10 cellular contexts compared by ENCODE assay signal in the genomic region with DNA sequence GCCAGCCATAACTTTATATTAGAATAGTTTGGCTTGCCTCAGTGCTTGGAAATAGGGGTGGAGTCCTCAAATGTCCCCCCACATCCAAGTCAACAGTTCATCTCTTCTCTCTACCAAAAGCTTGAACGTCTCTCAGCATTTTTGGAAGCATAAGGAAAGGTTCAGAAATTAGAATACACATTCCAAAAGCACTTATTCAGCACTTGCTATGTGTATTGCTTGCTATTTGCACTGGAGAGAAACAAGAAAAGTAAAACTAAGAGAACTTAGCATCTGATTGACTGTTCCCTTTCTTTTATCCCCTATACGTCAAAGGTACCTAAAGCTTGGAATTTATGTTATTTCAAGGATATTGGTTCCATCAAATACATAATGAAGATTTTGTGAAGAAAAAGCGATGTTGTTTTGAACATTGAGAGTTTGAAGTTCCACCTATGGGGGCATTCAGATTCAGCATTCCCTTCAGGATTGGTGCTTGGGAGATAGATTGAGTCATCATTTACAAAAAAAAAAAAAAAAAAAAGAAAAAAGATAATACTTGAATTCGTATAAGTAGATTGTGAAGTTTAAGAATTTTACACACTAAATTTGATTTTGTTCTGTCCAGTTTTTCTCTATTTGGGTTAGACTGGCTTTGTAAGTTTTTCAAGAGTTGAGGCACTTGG. TPM values are rescaled to one million over a fixed set of nuclear protein-coding genes. Genes with fewer than 3 reads are reported as not detected.
A peak's percentile ranks its signal among the peaks of the same experiment; 100 is the strongest.
DNase-seq lines count a peak whose midpoint lies in the region; ATAC-seq, FAIRE-seq and TF ChIP-seq lines count a peak whose summit lies in the region.
"Had no signal": no experiment of that assay in that cellular context is flagged by ENCODE, and none has a peak within 500 bp of the region (broad histone marks: within the 10 kb centered on the region; RNA-seq: fewer than 3 reads in every experiment).

No MANE protein-coding gene starts in this region.

- intact Hi-C loops in activated naive CD4-positive, alpha-beta T cell treated with anti-CD3 and anti-CD28 coated beads for 36 hours (cut with micrococcal nuclease) = loop anchor here (2.0 to 5.0 kb wide), 3 partner anchors 488 to 882 kb away; a partner anchor contains a TSS
- intact Hi-C loops in adrenal gland (cut with DNase I) = no loop called here

- H3K36me3 Mint-ChIP-seq in activated naive CD4-positive, alpha-beta T cell treated with anti-CD3 and anti-CD28 coated beads for 36 hours (ENCODE audit: low read depth) = peaks cover 13% of the 10 kb centered on the region

- TF ChIP-seq CTCF in adrenal gland (IDR thresholded peaks at IDR 0.05) (no peak), tibial nerve (IDR thresholded peaks at IDR 0.05) (no peak), D721Med (IDR thresholded peaks at IDR 0.05; ENCODE audit: insufficient read depth, missing control alignments) (no peak)

- no peaks in the 10 kb centered on the region for H3K27me3 ChIP-seq in adrenal gland
- no peaks in the 10 kb centered on the region for H3K27me3 ChIP-seq in tibial nerve

- H3K36me3 ChIP-seq in adrenal gland (replicated peaks in 1 of 2) (peaks cover 0 to 40% of the 10 kb centered on the region in 2 donors), tibial nerve (peaks cover 0 to 37% (median 8%) of the 10 kb centered on the region in 3 donors)

- H3K27ac ChIP-seq in adrenal gland (peak overlapping the region in 3 of 5 donors; percentile 98), tibial nerve (no peak overlapping the region)

- H3K9me3 ChIP-seq in adrenal gland (replicated peaks in 1 of 3) (no peaks in the 10 kb centered on the region), tibial nerve (no peaks in the 10 kb centered on the region)

- TF ChIP-seq POLR2A in adrenal gland (IDR thresholded peaks at IDR 0.05) (no peak), tibial nerve (IDR thresholded peaks at IDR 0.05) (no peak)

- WGBS in adrenal gland, 4 donors = 43 to 59% (median 47%) methylated on average over 4 of the region's 4 CpGs
- WGBS in tibial nerve, 2 donors = 44 to 66% methylated on average over 4 of the region's 4 CpGs

- no peak for ATAC-seq in HG02870 (IDR thresholded peaks at IDR 0.05; ENCODE audit: unreplicated experiment)

- peak overlapping the region in 2 of 4 donors; percentile 92 to 97 for H3K4me3 ChIP-seq in adrenal gland
- H3K4me3 ChIP-seq in tibial nerve = peak overlapping the region in 3 of 4 donors; percentile 88 to 91 (median 88)

- no peak for DNase-seq in activated naive CD4-positive, alpha-beta T cell treated with anti-CD3 and anti-CD28 coated beads for 36 hours
- DNase-seq in activated naive CD4-positive, alpha-beta T cell (lab: John Stamatoyannopoulos, UW) = no peak
- no peak for DNase-seq in adrenal gland
- DNase-seq in kidney tubule cell (ENCODE audit: low spot score) = peak; percentile 13
- no peak for DNase-seq in tibial nerve (ENCODE audit: low spot score in 2 of 2)
- no peak for DNase-seq in foreskin melanocyte
- DNase-seq in D721Med (ENCODE audit: insufficient read length, low spot score) = no peak
- DNase-seq: central memory CD4-positive, alpha-beta T cell; DMS79 had no signal

- no peaks in the 10 kb centered on the region for H3K27me3 Mint-ChIP-seq in activated naive CD4-positive, alpha-beta T cell treated with anti-CD3 and anti-CD28 coated beads for 36 hours (ENCODE audit: low read depth)

- peak overlapping the region; percentile 96 for H3K4me3 Mint-ChIP-seq in activated naive CD4-positive, alpha-beta T cell treated with anti-CD3 and anti-CD28 coated beads for 36 hours

- no peaks in the 10 kb centered on the region for H3K9me3 Mint-ChIP-seq in activated naive CD4-positive, alpha-beta T cell treated with anti-CD3 and anti-CD28 coated beads for 36 hours

- H3K4me1 ChIP-seq in adrenal gland (replicated peaks in 1 of 2) = peaks cover 5 to 31% of the 10 kb centered on the region in 2 donors
- H3K4me1 ChIP-seq in tibial nerve = peaks cover 0 to 43% (median 13%) of the 10 kb centered on the region in 4 donors

- TF ChIP-seq EP300 in tibial nerve (IDR thresholded peaks at IDR 0.05) = no peak

- H3K4me1 Mint-ChIP-seq in activated naive CD4-positive, alpha-beta T cell treated with anti-CD3 and anti-CD28 coated beads for 36 hours (ENCODE audit: low read depth) = peaks cover 24% of the 10 kb centered on the region

- CTCF ChIA-PET in activated naive CD4-positive, alpha-beta T cell treated with anti-CD3 and anti-CD28 coated beads for 36 hours (lab: Charles Lee) = interaction anchor here (0.9 to 2.1 kb wide), 3 partner anchors 9 to 20 kb away, joined by 4 to 8 read pairs (median 5); no protein-coding TSS in a partner anchor

- H3K27ac Mint-ChIP-seq in activated naive CD4-positive, alpha-beta T cell treated with anti-CD3 and anti-CD28 coated beads for 36 hours = peak overlapping the region; percentile 32

- no peak for FAIRE-seq in D721Med (lab: Jason Lieb, UNC)

RNA-seq across cellular contexts. Expression of a gene that starts 1.3 kb away (rescaled TPM):
- 10 to 100 TPM; 28.3 to 28.6 TPM for total RNA-seq in activated naive CD4-positive, alpha-beta T cell treated with anti-CD3 and anti-CD28 coated beads for 36 hours
- total RNA-seq in adrenal gland (10 to 100 TPM; 22.3 to 41.4 (median 34.6) TPM), tibial nerve (10 to 100 TPM; 32.7 to 45.4 (median 36.4) TPM)
- polyA plus RNA-seq in adrenal gland = 10 to 100 TPM; 38.4 to 66.7 (median 52.1) TPM

RNA-seq across cellular contexts. Expression of a gene that starts 12.8 kb away (rescaled TPM):
- total RNA-seq in activated naive CD4-positive, alpha-beta T cell treated with anti-CD3 and anti-CD28 coated beads for 36 hours = not detected
- not detected for total RNA-seq in adrenal gland
- not detected for polyA plus RNA-seq in adrenal gland
- total RNA-seq in tibial nerve = not detected

RNA-seq across cellular contexts. Expression of a gene that starts 49.5 kb away (rescaled TPM):
- total RNA-seq in activated naive CD4-positive, alpha-beta T cell treated with anti-CD3 and anti-CD28 coated beads for 36 hours = 10 to 100 TPM in 1 of 2 experiments, 1 to 10 TPM in 1; 7.8 to 10.8 TPM
- total RNA-seq in adrenal gland = 10 to 100 TPM; 22.6 to 50.0 (median 30.3) TPM
- 10 to 100 TPM; 16.7 to 30.0 (median 16.7) TPM for polyA plus RNA-seq in adrenal gland
- total RNA-seq in tibial nerve = 10 to 100 TPM in 1 of 4 donors, 1 to 10 TPM in 3; 6.5 to 20.0 (median 8.2) TPM

RNA-seq across cellular contexts. Expression of a gene that starts 49.7 kb away (rescaled TPM):
- 1 to 10 TPM; 3.9 to 5.1 TPM for total RNA-seq in activated naive CD4-positive, alpha-beta T cell treated with anti-CD3 and anti-CD28 coated beads for 36 hours
- total RNA-seq in adrenal gland (1 to 10 TPM; 1.3 to 7.5 (median 3.0) TPM), tibial nerve (1 to 10 TPM; 1.2 to 7.1 (median 3.3) TPM)
- 10 to 100 TPM in 1 of 3 donors, 1 to 10 TPM in 2; 7.4 to 14.8 (median 8.0) TPM for polyA plus RNA-seq in adrenal gland

RNA-seq across cellular contexts. Expression of a gene that starts 54.2 kb away (rescaled TPM):
- total RNA-seq in activated naive CD4-positive, alpha-beta T cell treated with anti-CD3 and anti-CD28 coated beads for 36 hours = not detected
- not detected for total RNA-seq in adrenal gland
- polyA plus RNA-seq in adrenal gland = not detected
- total RNA-seq in tibial nerve = not detected

Comparison
In these comparisons a context has a peak if more than half of its experiments do, and no peak if none do; other contexts are left out.
1. H3K27ac ChIP-seq: peak in adrenal gland (3 of 5); none in tibial nerve (0 of 4).